8 cellular contexts compared by ENCODE assay signal in genomic region chr17:78357177-78357586, GRCh38. TPM values are rescaled to one million over a fixed set of nuclear protein-coding genes. Genes with fewer than 3 reads are reported as not detected.
A peak's percentile ranks its signal among the peaks of the same experiment; 100 is the strongest.
DNase-seq lines count a peak whose midpoint lies in the region; ATAC-seq and TF ChIP-seq lines count a peak whose summit lies in the region.

No MANE protein-coding gene starts in this region.

- H3K27me3 ChIP-seq in ascending aorta (no peaks in the 10 kb centered on the region), skeletal muscle tissue (ENCODE audit: control insufficient read depth in 3 of 3, insufficient read depth in 3 of 3, low read length in 3 of 3) (no peaks in the 10 kb centered on the region)

- DNase-seq in ascending aorta (ENCODE audit: low spot score in 2 of 2) (peak in 1 of 2 donors; percentile 79), hypothalamus (lab: John Stamatoyannopoulos, UW) (peak in 32 of 51 donors; percentile 10 to 77 (median 39)), NCI-H1694 treated with DMSO at 0.1 percent for 48 hours (lab: John Stamatoyannopoulos, UW) (no peak), SW480 (ENCODE audit: low spot score) (no peak), 8988T (no peak)

- H3K9me3 ChIP-seq in ascending aorta (no peaks in the 10 kb centered on the region), skeletal muscle tissue (ENCODE audit: control insufficient read depth in 3 of 3, low read length in 3 of 3) (no peaks in the 10 kb centered on the region)

- no peak for TF ChIP-seq CTCF in ascending aorta (IDR thresholded peaks at IDR 0.05)

- peak overlapping the region; percentile 50 to 97 (median 85) for H3K9ac ChIP-seq in skeletal muscle tissue (ENCODE audit: low read depth in 1 of 3, low read length in 3 of 3)

- H3K4me3 ChIP-seq in ascending aorta, result peak overlapping the region; percentile 83 to 90
- peak overlapping the region; percentile 72 to 84 (median 77) for H3K4me3 ChIP-seq in skeletal muscle tissue (ENCODE audit: low read length in 3 of 3)

- no peak for TF ChIP-seq EP300 in Ishikawa (IDR thresholded peaks at IDR 0.05; ENCODE audit: borderline replicate concordance)

- H3K27ac ChIP-seq in ascending aorta (peak overlapping the region; percentile 95 to 97), skeletal muscle tissue (ENCODE audit: low read depth, low read length) (peak overlapping the region; percentile 96)

- ATAC-seq in HG03280 (IDR thresholded peaks at IDR 0.05; ENCODE audit: unreplicated experiment), result no peak

- H3K36me3 ChIP-seq in ascending aorta (peaks cover 11 to 29% of the 10 kb centered on the region in 2 donors), skeletal muscle tissue (ENCODE audit: control insufficient read depth in 3 of 3, insufficient read depth in 3 of 3, low read length in 3 of 3) (peaks cover 6 to 14% (median 11%) of the 10 kb centered on the region in 3 donors)

- intact Hi-C loops in ascending aorta (cut with DNase I), result no loop called here

- no peak for TF ChIP-seq RAD21 in Ishikawa (IDR thresholded peaks at IDR 0.05; ENCODE audit: low read depth)

- H3K4me1 ChIP-seq in ascending aorta, result peaks cover 10 to 60% of the 10 kb centered on the region in 2 donors
- H3K4me1 ChIP-seq in skeletal muscle tissue (ENCODE audit: control insufficient read depth in 3 of 3, insufficient read depth in 3 of 3, low read length in 3 of 3), result peaks cover 58 to 65% (median 65%) of the 10 kb centered on the region in 3 donors

TF ChIP-seq in Ishikawa, 13 proteins besides CTCF, POLR2A, EP300 and RAD21:
- TF ChIP-seq YY1 (IDR thresholded peaks at IDR 0.05; ENCODE audit: low read depth) (no peak), NFIC (IDR thresholded peaks at IDR 0.05) (0 out of 2 replicates have a peak, but pooled peaks have one; percentile 19), REST (IDR thresholded peaks at IDR 0.05; ENCODE audit: low read depth) (no peak), TEAD4 (IDR thresholded peaks at IDR 0.05) (no peak), TAF1 (IDR thresholded peaks at IDR 0.05; ENCODE audit: low read depth) (no peak), MAX (IDR thresholded peaks at IDR 0.05) (no peak)

RNA-seq across cellular contexts. Expression of gene SOCS3, which starts 2.7 kb away (rescaled TPM):
- total RNA-seq in ascending aorta (620 TPM), skeletal muscle tissue (15.7 TPM)

RNA-seq across cellular contexts. Expression of gene PGS1, which starts 21.3 kb away (rescaled TPM):
- total RNA-seq in ascending aorta (41.8 TPM), skeletal muscle tissue (15.1 TPM)

Comparison
In these comparisons a context has a peak if more than half of its experiments do, and no peak if none do; other contexts are left out.
1. DNase-seq: peak in hypothalamus (32 of 51); none in NCI-H1694 treated with DMSO at 0.1 percent for 48 hours (single experiment), SW480 (single experiment) and 8988T (single experiment).
2. RNA of gene SOCS3, which starts 2.7 kb away (total RNA-seq): 620 TPM in ascending aorta (single experiment); 15.7 TPM in skeletal muscle tissue (single experiment); every median in the first group is over 10 times any median in the second.